Comparison of ENCODE assay signal across 12 cellular contexts in genomic region chr11:64861227-64861970, GRCh38. TPM values are rescaled to one million over a fixed set of nuclear protein-coding genes. Genes with fewer than 3 reads are reported as not detected.
DNase-seq lines count a peak whose midpoint lies in the region; ATAC-seq and TF ChIP-seq lines count a peak whose summit lies in the region.
"Had no signal": no experiment of that assay in that cellular context is flagged by ENCODE, and none has a peak within 500 bp of the region (broad histone marks: within the 10 kb centered on the region; RNA-seq: fewer than 3 reads in every experiment).

No MANE protein-coding gene starts in this region.

- no peaks in the 10 kb centered on the region for H3K27me3 Mint-ChIP-seq in activated naive CD4-positive, alpha-beta T cell treated with anti-CD3 and anti-CD28 coated beads, Interleukin-2, amount 10 ng/mL, durations not matched to agents 7 days and 5 days

- peaks cover 96 to 100% (median 99%) of the 10 kb centered on the region in 4 donors for H3K4me1 ChIP-seq in esophagus muscularis mucosa
- H3K4me1 ChIP-seq in transverse colon, result peaks cover 46 to 90% (median 60%) of the 10 kb centered on the region in 4 donors

- CTCF ChIA-PET in activated naive CD4-positive, alpha-beta T cell treated with anti-CD3 and anti-CD28 coated beads, Interleukin-2, amount 10 ng/mL, durations not matched to agents 7 days and 5 days (lab: Charles Lee), result interaction anchor here (0.6 to 12.0 kb wide), 7 partner anchors 9 to 1252 kb away, joined by 3 to 145 read pairs (median 4); partner anchors contain the start of gene EHD1

- peaks cover 50% of the 10 kb centered on the region for H3K36me3 Mint-ChIP-seq in activated naive CD4-positive, alpha-beta T cell treated with anti-CD3 and anti-CD28 coated beads, Interleukin-2, amount 10 ng/mL, durations not matched to agents 7 days and 5 days

- H3K4me1 Mint-ChIP-seq in activated naive CD4-positive, alpha-beta T cell treated with anti-CD3 and anti-CD28 coated beads, Interleukin-2, amount 10 ng/mL, durations not matched to agents 7 days and 5 days, result peaks cover 95% of the 10 kb centered on the region

- no peak for ATAC-seq in HG03342 (IDR thresholded peaks at IDR 0.05; ENCODE audit: unreplicated experiment)

- in situ Hi-C loops in transverse colon (cut with MboI; ENCODE audit: low pct_ligation_motif_present in 1 of 4, low pct_unique_long_range_greater_than_20kb in 1 of 4, low sequenced_read_pairs in 3 of 4), result no loop called here

- peaks cover 17 to 33% (median 30%) of the 10 kb centered on the region in 4 donors for H3K36me3 ChIP-seq in esophagus muscularis mucosa
- no peaks in the 10 kb centered on the region for H3K36me3 ChIP-seq in transverse colon
- H3K36me3 ChIP-seq: breast epithelium had no signal

- H3K4me3 ChIP-seq in esophagus muscularis mucosa (no peak overlapping the region), transverse colon (no peak overlapping the region)
- H3K4me3 ChIP-seq: breast epithelium had no signal

- H3K9me3 Mint-ChIP-seq in activated naive CD4-positive, alpha-beta T cell treated with anti-CD3 and anti-CD28 coated beads, Interleukin-2, amount 10 ng/mL, durations not matched to agents 7 days and 5 days, result no peaks in the 10 kb centered on the region

- H3K27me3 ChIP-seq in esophagus muscularis mucosa (no peaks in the 10 kb centered on the region), transverse colon (no peaks in the 10 kb centered on the region)
- H3K27me3 ChIP-seq: breast epithelium had no signal

- H3K9me3 ChIP-seq in esophagus muscularis mucosa, result no peaks in the 10 kb centered on the region
- H3K9me3 ChIP-seq in transverse colon, result no peaks in the 10 kb centered on the region
- H3K9me3 ChIP-seq: breast epithelium had no signal

- peak overlapping the region; percentile 93 to 98 (median 94) for H3K27ac ChIP-seq in esophagus muscularis mucosa (replicated peaks in 1 of 4)
- H3K27ac ChIP-seq in transverse colon, result peak overlapping the region; percentile 93 to 96 (median 94)

- TF ChIP-seq EP300 in esophagus muscularis mucosa (IDR thresholded peaks at IDR 0.05) (no peak), transverse colon (IDR thresholded peaks at IDR 0.05; ENCODE audit: low read depth) (no peak)

- peak overlapping the region; percentile 100 for H3K27ac Mint-ChIP-seq in activated naive CD4-positive, alpha-beta T cell treated with anti-CD3 and anti-CD28 coated beads, Interleukin-2, amount 10 ng/mL, durations not matched to agents 7 days and 5 days

- TF ChIP-seq POLR2A in esophagus muscularis mucosa (IDR thresholded peaks at IDR 0.05; ENCODE audit: low read depth) (no peak), transverse colon (IDR thresholded peaks at IDR 0.05) (no peak)

- no peak for DNase-seq in activated naive CD4-positive, alpha-beta T cell treated with anti-CD3 and anti-CD28 coated beads, Interleukin-2, amount 10 ng/mL, durations not matched to agents 7 days and 5 days
- DNase-seq in activated naive CD4-positive, alpha-beta T cell treated with anti-CD3 and anti-CD28 coated beads, Interleukin-2, amount 50 U/mL, for 16 hours, result no peak
- DNase-seq in SIG-M5 treated with dmso at 0.1 percent for 504 hours (lab: John Stamatoyannopoulos, UW; ENCODE audit: unreplicated experiment), result peak; percentile 76
- no peak for DNase-seq in esophagus muscularis mucosa (ENCODE audit: extremely low spot score)
- DNase-seq in transverse colon, result no peak
- DNase-seq in stimulated activated CD4-positive, alpha-beta T cell treated with anti-CD3 and anti-CD28 coated beads, Interleukin-4, amount 100 ng/mL, for 4 hours, result no peak
- no peak for DNase-seq in cerebellar cortex (ENCODE audit: low spot score)
- DNase-seq: GOT3; NCI-H82; stimulated activated CD4-positive, alpha-beta T cell treated with anti-CD3 and anti-CD28 coated beads, Interleukin-1b, Interleukin-23, amount 100 ng/mL, for 48 hours had no signal

- intact Hi-C loops in esophagus muscularis mucosa (cut with DNase I), result no loop called here
- intact Hi-C loops in transverse colon (cut with DNase I; ENCODE audit: low total_unique reads), result no loop called here

- TF ChIP-seq CTCF in esophagus muscularis mucosa (IDR thresholded peaks at IDR 0.05) (no peak), transverse colon (IDR thresholded peaks at IDR 0.05) (no peak)

- WGBS in esophagus muscularis mucosa, result 70% methylated on average over 4 of the region's 6 CpGs
- WGBS in transverse colon (ENCODE audit: low coverage in 1 of 2), 2 donors, result 55 to 60% methylated on average over 3 to 6 of the region's 6 CpGs

- peak overlapping the region; percentile 44 for H3K4me3 Mint-ChIP-seq in activated naive CD4-positive, alpha-beta T cell treated with anti-CD3 and anti-CD28 coated beads, Interleukin-2, amount 10 ng/mL, durations not matched to agents 7 days and 5 days

RNA-seq across cellular contexts. Expression of gene CDC42BPG, which starts 16.9 kb away (rescaled TPM):
- total RNA-seq in esophagus muscularis mucosa (under 1 TPM in 3 of 4 donors, not detected in 1; 0.33 to 0.46 (median 0.39) TPM), transverse colon (10 to 100 TPM; 32.6 to 82.3 (median 46.9) TPM)

RNA-seq across cellular contexts. Expression of gene EHD1, which starts 17.0 kb away (rescaled TPM):
- total RNA-seq in esophagus muscularis mucosa (100 to 1,000 TPM in 2 of 4 donors, 10 to 100 TPM in 2; 57.0 to 193 (median 104) TPM), transverse colon (100 to 1,000 TPM in 2 of 4 donors, 10 to 100 TPM in 2; 67.9 to 202 (median 116) TPM)

RNA-seq across cellular contexts. Expression of gene MEN1, which starts 51.0 kb away (rescaled TPM):
- total RNA-seq in esophagus muscularis mucosa (10 to 100 TPM; 10.4 to 18.7 (median 11.5) TPM), transverse colon (10 to 100 TPM; 19.5 to 30.3 (median 25.4) TPM)

RNA-seq across cellular contexts. Expression of gene ATG2A, which starts 55.6 kb away (rescaled TPM):
- total RNA-seq in esophagus muscularis mucosa, result 10 to 100 TPM; 19.9 to 28.7 (median 26.1) TPM
- 10 to 100 TPM; 30.1 to 82.3 (median 46.4) TPM for total RNA-seq in transverse colon

RNA-seq across cellular contexts. Expression of gene MAP4K2, which starts 58.4 kb away (rescaled TPM):
- total RNA-seq in esophagus muscularis mucosa, result 10 to 100 TPM; 11.1 to 25.0 (median 17.1) TPM
- total RNA-seq in transverse colon, result 100 to 1,000 TPM in 2 of 4 donors, 10 to 100 TPM in 2; 10.1 to 369 (median 90.9) TPM

Comparison
In these comparisons a context has a peak if more than half of its experiments do, and no peak if none do; other contexts are left out.
1. RNA of gene CDC42BPG, which starts 16.9 kb away (total RNA-seq): 32.6 to 82.3 TPM in transverse colon; 0.33 to 0.46 TPM in esophagus muscularis mucosa; every median in the first group is over 10 times any median in the second.